In genomic region chr20:35147575-35148071, GRCh38 we compare ENCODE assay signal across 7 cellular contexts. TPM values are rescaled to one million over a fixed set of nuclear protein-coding genes. Genes with fewer than 3 reads are reported as not detected.
DNase-seq lines count a peak whose midpoint lies in the region; ATAC-seq, FAIRE-seq and TF ChIP-seq lines count a peak whose summit lies in the region.
"Not testable (repeated sequence)": the region's sequence is repeated elsewhere in the genome, so short reads cannot be mapped to it uniquely, and the experiment has no call there.

No MANE protein-coding gene starts in this region.

- not testable (repeated sequence) for H3K9me3 ChIP-seq in iPS-15b (ENCODE audit: control insufficient read depth, insufficient read depth, low read length); pancreas

- not testable (repeated sequence) for DNase-seq in NB4 (ENCODE audit: low read depth); cardiac fibroblast (ENCODE audit: low read depth in 2 of 2)
- peak in 3 of 6 donors; percentile 16 to 30 (median 27) for DNase-seq in pancreas

- ATAC-seq in GM18505 (IDR thresholded peaks at IDR 0.05; ENCODE audit: unreplicated experiment) (peak; percentile 21), HG02678 (IDR thresholded peaks at IDR 0.05; ENCODE audit: unreplicated experiment) (peak; percentile 13), pancreas (peak; percentile 12 to 43 (median 30))

- FAIRE-seq in pancreas (lab: Jason Lieb, UNC) = not testable (repeated sequence)

- H3K27ac ChIP-seq in pancreas = peak overlapping the region; percentile 39 to 85 (median 74)

- TF ChIP-seq POLR2A in GM18505 (IDR thresholded peaks at IDR 0.05; ENCODE audit: borderline replicate concordance, extremely low read depth, insufficient read depth, insufficient read length); NB4 (IDR thresholded peaks at IDR 0.05; ENCODE audit: extremely low read depth, insufficient read length): not testable (repeated sequence)

- H3K4me1 ChIP-seq in iPS-15b (ENCODE audit: control insufficient read depth, insufficient read depth, low read length) = not testable (repeated sequence)
- peaks cover 0 to 24% (median 4%) of the 10 kb centered on the region in 3 donors for H3K4me1 ChIP-seq in pancreas

- not testable (repeated sequence) for TF ChIP-seq CTCF in NB4 (IDR thresholded peaks at IDR 0.05; ENCODE audit: low read depth, low read length); WI38 (IDR thresholded peaks at IDR 0.05; ENCODE audit: low read depth, low read length); cardiac fibroblast (IDR thresholded peaks at IDR 0.05; ENCODE audit: low read depth, low read length); pancreas (IDR thresholded peaks at IDR 0.05)

- not testable (repeated sequence) for H3K27me3 ChIP-seq in iPS-15b (ENCODE audit: control insufficient read depth, insufficient read depth, low read length); pancreas

- H3K36me3 ChIP-seq in iPS-15b (ENCODE audit: control insufficient read depth, insufficient read depth, low read length); pancreas: not testable (repeated sequence)

- H3K4me3 ChIP-seq in NB4 (ENCODE audit: low read depth, low read length) (peak overlapping the region; percentile 96), WI38 (ENCODE audit: low read depth, low read length) (peak overlapping the region; percentile 96), cardiac fibroblast (replicated peaks in 1 of 2; ENCODE audit: low read depth in 2 of 2, low read length in 2 of 2) (peak overlapping the region; percentile 93 to 97), iPS-15b (ENCODE audit: low read depth, low read length) (peak overlapping the region; percentile 99), pancreas (peak overlapping the region; percentile 58 to 77 (median 66))

- not testable (repeated sequence) for H3K9ac ChIP-seq in iPS-15b (ENCODE audit: low read depth, low read length)

- 1% methylated on average over 19 of the region's 19 CpGs for WGBS in pancreas, 2 donors

- intact Hi-C loops in pancreas (cut with DNase I) = not testable (repeated sequence)

RNA-seq across cellular contexts. Expression of gene EDEM2, which starts 0.5 kb away (rescaled TPM):
- 10 to 100 TPM; 12.6 to 31.5 (median 17.4) TPM for total RNA-seq in pancreas
- 10 to 100 TPM; 12.5 to 22.7 TPM for polyA plus RNA-seq in pancreas

RNA-seq across cellular contexts. Expression of gene PROCR, which starts 24.2 kb away (rescaled TPM):
- total RNA-seq in pancreas = 10 to 100 TPM in 4 of 6 donors, 1 to 10 TPM in 2; 3.2 to 16.1 (median 10.8) TPM
- 10 to 100 TPM in 1 of 2 donors, 1 to 10 TPM in 1; 9.6 to 16.8 TPM for polyA plus RNA-seq in pancreas

RNA-seq across cellular contexts. Expression of gene TRPC4AP, which starts 55.0 kb away (rescaled TPM):
- total RNA-seq in pancreas = 10 to 100 TPM; 30.7 to 40.7 (median 33.2) TPM
- 10 to 100 TPM; 42.4 to 43.1 TPM for polyA plus RNA-seq in pancreas
